In genomic region chr10:92123031-92123450, GRCh38 we compare ENCODE assay signal across 11 cellular contexts.
A peak's percentile ranks its signal among the peaks of the same experiment; 100 is the strongest.
DNase-seq lines count a peak whose midpoint lies in the region; ATAC-seq, FAIRE-seq and TF ChIP-seq lines count a peak whose summit lies in the region.
"Had no signal": no experiment of that assay in that cellular context is flagged by ENCODE, and none has a peak within 500 bp of the region (broad histone marks: within the 10 kb centered on the region; RNA-seq: fewer than 3 reads in every experiment).

No MANE protein-coding gene starts in this region.

- H3K4me3 Mint-ChIP-seq in type B pancreatic cell: peak overlapping the region; percentile 12

- DNase-seq in RWPE2 (ENCODE audit: low spot score) (no peak), lower lobe of right lung (peak; percentile 51), type B pancreatic cell (ENCODE audit: extremely low spot score, unreplicated experiment) (no peak), NCI-H526 (lab: John Stamatoyannopoulos, UW) (no peak), H54 (ENCODE audit: insufficient read length, low spot score) (no peak)
- DNase-seq: activated CD4-positive, alpha-beta T cell treated with anti-CD3 and anti-CD28 coated beads for 4 hours; anterior cingulate cortex; substantia nigra; T-helper 1 cell had no signal

- 41 to 50% methylated on average over 4 of the region's 4 CpGs for WGBS in esophagus, 2 donors

- H3K36me3 Mint-ChIP-seq in type B pancreatic cell: no peaks in the 10 kb centered on the region

- H3K9me3 ChIP-seq in RWPE2 (ENCODE audit: severe bottlenecking): no peaks in the 10 kb centered on the region
- H3K9me3 ChIP-seq in esophagus (ENCODE audit: control insufficient read depth in 2 of 2, insufficient read depth in 1 of 2, low read depth in 1 of 2, low read length in 1 of 2): no peaks in the 10 kb centered on the region
- no peaks in the 10 kb centered on the region for H3K9me3 ChIP-seq in lower lobe of right lung

- H3K4me1 Mint-ChIP-seq in type B pancreatic cell (ENCODE audit: unreplicated experiment): peaks cover 33% of the 10 kb centered on the region

- H3K27ac ChIP-seq in RWPE2 (ENCODE audit: poor library complexity, severe bottlenecking) (no peak overlapping the region), esophagus (ENCODE audit: low read depth in 2 of 2, low read length in 1 of 2) (peak overlapping the region; percentile 68 to 83), lower lobe of right lung (peak overlapping the region; percentile 66)

- H3K4me3 ChIP-seq in RWPE2 (ENCODE audit: severe bottlenecking): no peak overlapping the region
- H3K4me3 ChIP-seq in esophagus (ENCODE audit: low read depth in 1 of 2, low read length in 2 of 2): no peak overlapping the region
- H3K4me3 ChIP-seq in lower lobe of right lung: no peak overlapping the region

- TF ChIP-seq CTCF in RWPE2 (IDR thresholded peaks at IDR 0.05; ENCODE audit: poor library complexity, severe bottlenecking): no peak
- no peak for TF ChIP-seq CTCF in lower lobe of right lung (IDR thresholded peaks at IDR 0.05)
- TF ChIP-seq CTCF in type B pancreatic cell (conservative IDR thresholded peaks at IDR 0.05): no peak

- no peak for FAIRE-seq in H54 (lab: Jason Lieb, UNC)

- no peaks in the 10 kb centered on the region for H3K9me3 Mint-ChIP-seq in type B pancreatic cell

- H3K27me3 Mint-ChIP-seq in type B pancreatic cell: no peaks in the 10 kb centered on the region

- H3K27me3 ChIP-seq in RWPE2 (ENCODE audit: insufficient read depth, poor library complexity, severe bottlenecking) (no peaks in the 10 kb centered on the region), esophagus (ENCODE audit: control insufficient read depth in 1 of 2, insufficient read depth in 2 of 2, low read length in 2 of 2) (no peaks in the 10 kb centered on the region), lower lobe of right lung (ENCODE audit: low read depth) (no peaks in the 10 kb centered on the region)

- peak overlapping the region; percentile 72 for H3K27ac Mint-ChIP-seq in type B pancreatic cell

- intact Hi-C loops in lower lobe of right lung (cut with DNase I): no loop called here

- H3K36me3 ChIP-seq in RWPE2 (ENCODE audit: low read depth): no peaks in the 10 kb centered on the region
- no peaks in the 10 kb centered on the region for H3K36me3 ChIP-seq in esophagus (ENCODE audit: control insufficient read depth in 2 of 2, insufficient read depth in 2 of 2, low read length in 1 of 2)
- H3K36me3 ChIP-seq in lower lobe of right lung: no peaks in the 10 kb centered on the region

- peaks cover 42% of the 10 kb centered on the region for H3K4me1 ChIP-seq in RWPE2 (ENCODE audit: insufficient read depth, poor library complexity, severe bottlenecking)
- H3K4me1 ChIP-seq in esophagus (ENCODE audit: control insufficient read depth in 2 of 2, insufficient read depth in 2 of 2, low read length in 1 of 2): peaks cover 5 to 15% of the 10 kb centered on the region in 2 donors
- H3K4me1 ChIP-seq in lower lobe of right lung: peaks cover 40% of the 10 kb centered on the region

- no peak for TF ChIP-seq POLR2A in H54 (IDR thresholded peaks at IDR 0.05; ENCODE audit: low read depth, low read length)

- ATAC-seq in RWPE2 (ENCODE audit: low read depth) (peak; percentile 44), lower lobe of right lung (peak; percentile 87 to 89), HG02970 (IDR thresholded peaks at IDR 0.05; ENCODE audit: low FRiP score, unreplicated experiment) (no peak)
